ENCODE assay signal across 24 cellular contexts in genomic region chr11:120869516-120870011, GRCh38.
DNase-seq lines count a peak whose midpoint lies in the region; ATAC-seq and TF ChIP-seq lines count a peak whose summit lies in the region.
"Had no signal": no experiment of that assay in that cellular context is flagged by ENCODE, and none has a peak within 500 bp of the region (broad histone marks: within the 10 kb centered on the region; RNA-seq: fewer than 3 reads in every experiment).

No MANE protein-coding gene starts in this region.

- TF ChIP-seq CTCF in activated B cell treated with CpG ODN at 0.5 μM for 24 hours (IDR thresholded peaks at IDR 0.05) (no peak), suprapubic skin (IDR thresholded peaks at IDR 0.05) (no peak)

- H3K27ac ChIP-seq in BLaER1 (peak overlapping the region; percentile 39; the same call in 1 of the 2 replicates), suprapubic skin (no peak overlapping the region)
- H3K27ac ChIP-seq: GM23248, right atrium auricular region had no signal

- peaks cover 23% of the 10 kb centered on the region for H3K27me3 ChIP-seq in BLaER1
- peaks cover 45% of the 10 kb centered on the region for H3K27me3 ChIP-seq in suprapubic skin
- H3K27me3 ChIP-seq: right atrium auricular region had no signal

- H3K36me3 ChIP-seq in BLaER1 (no peaks in the 10 kb centered on the region), suprapubic skin (no peaks in the 10 kb centered on the region)
- H3K36me3 ChIP-seq: right atrium auricular region had no signal

- H4K20me1 ChIP-seq in BLaER1 = peaks cover 17% of the 10 kb centered on the region; the same call in 1 of the 2 replicates

- ATAC-seq in GM19351 (IDR thresholded peaks at IDR 0.05; ENCODE audit: unreplicated experiment) (peak; percentile 50), HG03064 (IDR thresholded peaks at IDR 0.05; ENCODE audit: low read depth, unreplicated experiment) (peak; percentile 74), activated B cell treated with CpG ODN at 0.5 μM for 24 hours (ENCODE audit: low read depth) (peak; percentile 56)
- ATAC-seq: activated CD4-positive, alpha-beta T cell treated with anti-CD3 and anti-CD28 coated beads for 36 hours had no signal

- H3K27ac Mint-ChIP-seq in activated B cell treated with CpG ODN at 0.5 μM for 24 hours = no peak overlapping the region
- H3K27ac Mint-ChIP-seq: activated CD4-positive, alpha-beta T cell treated with anti-CD3 and anti-CD28 coated beads for 36 hours; activated naive CD8-positive, alpha-beta T cell had no signal

- peaks cover 31% of the 10 kb centered on the region for H3K27me3 Mint-ChIP-seq in activated B cell treated with CpG ODN at 0.5 μM for 24 hours

- H3K4me3 ChIP-seq in BLaER1 = 0 out of 2 replicates have a peak overlapping the region, but pooled peaks have one; percentile 5
- no peak overlapping the region for H3K4me3 ChIP-seq in suprapubic skin
- H3K4me3 ChIP-seq: GM23248, right atrium auricular region had no signal

- H3K4me1 ChIP-seq in BLaER1 (peaks cover 54% of the 10 kb centered on the region), suprapubic skin (no peaks in the 10 kb centered on the region)
- H3K4me1 ChIP-seq: right atrium auricular region had no signal

- H3K9ac ChIP-seq in BLaER1 = no peak overlapping the region
- H3K9ac ChIP-seq: GM23248 had no signal

- H3K4me3 Mint-ChIP-seq in activated B cell treated with CpG ODN at 0.5 μM for 24 hours = no peak overlapping the region
- H3K4me3 Mint-ChIP-seq: activated CD4-positive, alpha-beta T cell treated with anti-CD3 and anti-CD28 coated beads for 36 hours; activated naive CD8-positive, alpha-beta T cell had no signal

- TF ChIP-seq POLR2A in suprapubic skin (IDR thresholded peaks at IDR 0.05) = no peak

- CTCF ChIA-PET in activated B cell treated with CpG ODN at 0.5 μM for 24 hours (lab: Charles Lee) = no interaction called here

- intact Hi-C loops in activated B cell treated with CpG ODN at 0.5 μM for 24 hours (cut with micrococcal nuclease) = no loop called here

- H3K9me3 Mint-ChIP-seq in activated B cell treated with CpG ODN at 0.5 μM for 24 hours = no peaks in the 10 kb centered on the region

- TF ChIP-seq EP300 in suprapubic skin (IDR thresholded peaks at IDR 0.05) = no peak

- H3K4me2 ChIP-seq in BLaER1 = peak overlapping the region; percentile 79

- 50% methylated on average over 11 of the region's 11 CpGs for WGBS in suprapubic skin

- H3K36me3 Mint-ChIP-seq in activated B cell treated with CpG ODN at 0.5 μM for 24 hours (ENCODE audit: low read depth) = no peaks in the 10 kb centered on the region
- H3K36me3 Mint-ChIP-seq: activated naive CD8-positive, alpha-beta T cell had no signal

- H3K4me1 Mint-ChIP-seq in activated B cell treated with CpG ODN at 0.5 μM for 24 hours = peaks cover 7% of the 10 kb centered on the region
- H3K4me1 Mint-ChIP-seq: activated CD4-positive, alpha-beta T cell treated with anti-CD3 and anti-CD28 coated beads for 36 hours had no signal

- DNase-seq in activated B cell treated with CpG ODN at 0.5 μM for 24 hours = no peak
- DNase-seq in SHP77 (lab: John Stamatoyannopoulos, UW) = no peak
- DNase-seq in stimulated activated CD4-positive, alpha-beta T cell treated with anti-CD3 and anti-CD28 coated beads, Interleukin-4, amount 100 ng/mL, for 24 hours = no peak
- no peak for DNase-seq in SW 1271 (lab: John Stamatoyannopoulos, UW)
- no peak for DNase-seq in suprapubic skin (ENCODE audit: low spot score in 2 of 2)
- DNase-seq: activated CD4-positive, alpha-beta T cell treated with anti-CD3 and anti-CD28 coated beads for 36 hours; C1 segment of cervical spinal cord; Calu3; EL; foreskin melanocyte; GM23248; IMR-90; NCI-H146; NCI-H2171; NCI-H69; OCI-M1; Right ventricle myocardium superior; stimulated activated CD4-positive, alpha-beta T cell treated with anti-CD3 and anti-CD28 coated beads, Interleukin-12 subunit alpha, Interleukin-12 subunit beta, amount 100 ng/mL, for 4 hours; stimulated activated CD8-positive, alpha-beta memory T cell treated with anti-CD3 and anti-CD28 coated beads, Interleukin-4, amount 100 ng/mL, for 48 hours had no signal

- POLR2A ChIA-PET in activated B cell treated with CpG ODN at 0.5 μM for 24 hours (lab: Charles Lee) = no interaction called here

- H3K9me3 ChIP-seq in BLaER1 (no peaks in the 10 kb centered on the region), suprapubic skin (no peaks in the 10 kb centered on the region)
- H3K9me3 ChIP-seq: right atrium auricular region had no signal
